In genomic region chr10:26334932-26335573, GRCh38 we compare ENCODE assay signal across 8 cellular contexts.
DNase-seq lines count a peak whose midpoint lies in the region; ATAC-seq and TF ChIP-seq lines count a peak whose summit lies in the region.

No MANE protein-coding gene starts in this region.

- TF ChIP-seq CTCF in lung (IDR thresholded peaks at IDR 0.05; ENCODE audit: control extremely low read depth, extremely low read depth) = peak; percentile 75

- WGBS in lung, 2 donors = 13 to 19% methylated on average over 7 of the region's 7 CpGs

- H3K9me3 ChIP-seq in lung (ENCODE audit: control insufficient read depth in 2 of 2, insufficient read depth in 1 of 2, low read length in 1 of 2) = no peaks in the 10 kb centered on the region

- no peaks in the 10 kb centered on the region for H3K4me1 ChIP-seq in lung (ENCODE audit: control insufficient read depth in 2 of 2, insufficient read depth in 2 of 2, low read length in 2 of 2)

- DNase-seq in Ammon's horn (ENCODE audit: low spot score) (peak; percentile 67), NCI-H226 (peak; percentile 67), dedifferentiated amniotic fluid mesenchymal stem cell (ENCODE audit: extremely low spot score) (peak; percentile 50), lung (ENCODE audit: low spot score) (peak; percentile 50)
- DNase-seq in activated CD4-positive, alpha-beta T cell treated with anti-CD3 and anti-CD28 coated beads for 1 hour = peak; percentile 57
- DNase-seq in stimulated activated CD8-positive, alpha-beta memory T cell treated with anti-CD3 and anti-CD28 coated beads, Interleukin-15, amount 100 ng/mL, for 48 hours (ENCODE audit: low read depth in 2 of 2) = peak; percentile 20 to 24

- H3K4me3 ChIP-seq in lung = no peak overlapping the region

- ATAC-seq in GM18870 (IDR thresholded peaks at IDR 0.05; ENCODE audit: unreplicated experiment) (peak; percentile 86), HG03097 (IDR thresholded peaks at IDR 0.05; ENCODE audit: low FRiP score, unreplicated experiment) (peak; percentile 76), lung (ENCODE audit: insufficient read depth, low FRiP score) (peak; percentile 78)

- H3K36me3 ChIP-seq in lung (ENCODE audit: control insufficient read depth in 2 of 2, insufficient read depth in 2 of 2, low read length in 2 of 2) = no peaks in the 10 kb centered on the region

- no peaks in the 10 kb centered on the region for H3K27me3 ChIP-seq in lung (ENCODE audit: control insufficient read depth, insufficient read depth)

- no peak overlapping the region for H3K27ac ChIP-seq in lung (ENCODE audit: low read depth in 1 of 2, low read length in 1 of 2)
